18 cellular contexts compared by ENCODE assay signal in the genomic region with DNA sequence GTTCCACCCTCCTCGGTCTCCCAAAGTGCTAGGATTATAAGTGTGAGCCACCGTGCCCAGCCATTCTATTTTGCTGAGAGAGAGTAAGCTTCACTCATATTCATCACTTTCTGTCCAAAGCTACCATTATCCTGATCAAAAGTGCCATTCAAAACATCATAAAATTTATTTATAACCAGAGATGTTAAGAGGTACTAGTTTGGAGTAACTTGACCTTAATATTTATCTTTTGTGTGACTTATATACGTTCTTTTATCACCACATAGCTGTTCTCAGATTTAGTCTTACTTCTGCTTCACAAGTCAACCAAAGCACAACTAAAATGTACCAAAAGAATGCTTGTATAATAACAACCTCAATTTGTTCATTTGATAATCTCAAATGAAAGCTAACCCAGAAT. TPM values are rescaled to one million over a fixed set of nuclear protein-coding genes. Genes with fewer than 3 reads are reported as not detected.
DNase-seq lines count a peak whose midpoint lies in the region; ATAC-seq and TF ChIP-seq lines count a peak whose summit lies in the region.
"Had no signal": no experiment of that assay in that cellular context is flagged by ENCODE, and none has a peak within 500 bp of the region (broad histone marks: within the 10 kb centered on the region; RNA-seq: fewer than 3 reads in every experiment).

No MANE protein-coding gene starts in this region.

- H3K56ac ChIP-seq in IMR-90 (ENCODE audit: extremely low read depth, insufficient read depth, low read length) (no peak overlapping the region), H9 (ENCODE audit: insufficient read length, low read depth, low read length) (no peak overlapping the region)

- H3K4me1 Mint-ChIP-seq in CD4-positive, alpha-beta T cell (ENCODE audit: low read depth): peaks cover 80% of the 10 kb centered on the region
- H3K4me1 Mint-ChIP-seq in effector memory CD8-positive, alpha-beta T cell (ENCODE audit: low read depth in 2 of 2): peaks cover 50 to 68% of the 10 kb centered on the region in 2 donors
- peaks cover 7 to 17% of the 10 kb centered on the region in 2 experiments; a peak in 3 of 4 replicates for H3K4me1 Mint-ChIP-seq in H9

- TF ChIP-seq POLR2A in IMR-90 (IDR thresholded peaks at IDR 0.05; ENCODE audit: low read depth, low read length) (no peak), gastrocnemius medialis (IDR thresholded peaks at IDR 0.05) (no peak)

- H2AFZ ChIP-seq in IMR-90 (replicated peaks; ENCODE audit: low read length, poor library complexity): no peak overlapping the region
- H2AFZ ChIP-seq in H9 (ENCODE audit: low read length): no peak overlapping the region

- H3K79me1 ChIP-seq in IMR-90 (ENCODE audit: low read depth in 1 of 2, low read length in 2 of 2) (peaks cover 0 to 44% of the 10 kb centered on the region in 2 experiments; a peak in 2 of 4 replicates), H9 (ENCODE audit: insufficient read depth, low read depth, low read length, poor library complexity, severe bottlenecking) (peaks cover 17% of the 10 kb centered on the region)

- H2BK12ac ChIP-seq in H9 (ENCODE audit: insufficient read length, low read depth, low read length): no peak overlapping the region

- H4K91ac ChIP-seq in IMR-90 (ENCODE audit: insufficient read depth, low read depth, low read length) (no peak overlapping the region), H9 (ENCODE audit: insufficient read length, low read depth, low read length) (no peak overlapping the region)

- H3K23me2 ChIP-seq in H9 (ENCODE audit: insufficient read length, low read depth, low read length, poor library complexity, severe bottlenecking): no peaks in the 10 kb centered on the region

- H3K14ac ChIP-seq in IMR-90 (replicated peaks; ENCODE audit: low read depth, low read length): no peak overlapping the region
- H3K14ac ChIP-seq in H9 (ENCODE audit: insufficient read depth, low read length): no peak overlapping the region

- no peaks in the 10 kb centered on the region for H3K27me3 Mint-ChIP-seq in CD4-positive, alpha-beta T cell
- H3K27me3 Mint-ChIP-seq in effector memory CD8-positive, alpha-beta T cell: no peaks in the 10 kb centered on the region
- H3K27me3 Mint-ChIP-seq in H9 (ENCODE audit: low read depth): no peaks in the 10 kb centered on the region

- H2BK5ac ChIP-seq in IMR-90 (ENCODE audit: low read depth, low read length, poor library complexity, severe bottlenecking) (no peak overlapping the region), H9 (ENCODE audit: insufficient read length, low read length) (no peak overlapping the region)

- H3K4me3 Mint-ChIP-seq in CD4-positive, alpha-beta T cell: no peak overlapping the region
- peak overlapping the region; percentile 31 to 63 for H3K4me3 Mint-ChIP-seq in effector memory CD8-positive, alpha-beta T cell
- no peak overlapping the region for H3K4me3 Mint-ChIP-seq in H9

- no peaks in the 10 kb centered on the region for H3K9me3 ChIP-seq in CD4-positive, alpha-beta T cell (ENCODE audit: control insufficient read depth, low read length)
- H3K9me3 ChIP-seq in IMR-90 (ENCODE audit: control insufficient read depth, insufficient read depth, low read length): no peaks in the 10 kb centered on the region
- no peaks in the 10 kb centered on the region for H3K9me3 ChIP-seq in gastrocnemius medialis
- H3K9me3 ChIP-seq in H9 (ENCODE audit: control insufficient read depth, low read depth, low read length): no peaks in the 10 kb centered on the region
- H3K9me3 ChIP-seq: SJCRH30 had no signal

- no peak overlapping the region for H2AK9ac ChIP-seq in IMR-90 (replicated peaks; ENCODE audit: low read depth, low read length, poor library complexity)

- TF ChIP-seq CTCF in CD4-positive, alpha-beta T cell (IDR thresholded peaks at IDR 0.05): no peak
- TF ChIP-seq CTCF in IMR-90 (conservative IDR thresholded peaks at IDR 0.05; ENCODE audit: low read depth, low read length): no peak
- TF ChIP-seq CTCF in gastrocnemius medialis (IDR thresholded peaks at IDR 0.05 in 4 of 5, conservative IDR thresholded peaks at IDR 0.05 in 1 of 5): no peak
- TF ChIP-seq CTCF in H9 (conservative IDR thresholded peaks at IDR 0.05): no peak

- no peak for DNase-seq in CD4-positive, alpha-beta T cell
- DNase-seq in IMR-90 (no peak), gastrocnemius medialis (no peak), NCI-H1436 treated with DMSO at 0.1 percent for 48 hours (lab: John Stamatoyannopoulos, UW) (no peak), H4 (ENCODE audit: low spot score) (no peak), H9 (no peak)
- no peak for DNase-seq in effector memory CD8-positive, alpha-beta T cell
- DNase-seq: DMS 273 treated with DMSO at 0.1 percent for 48 hours, H7, Karpas-422, MM.1S, NCI-H1105 treated with DMSO at 0.1 percent for 48 hours, NCI-H187 treated with DMSO at 0.1 percent for 48 hours, NCI-H2171, NCI-H446 treated with DMSO at 0.1 percent for 48 hours, RPMI8226, SJCRH30 had no signal

- H3K9ac ChIP-seq in IMR-90 (ENCODE audit: low read depth, low read length): no peak overlapping the region
- H3K9ac ChIP-seq in H9 (ENCODE audit: extremely low read depth, insufficient read length, low read length): no peak overlapping the region

- peak overlapping the region; percentile 62 for H3K27ac Mint-ChIP-seq in CD4-positive, alpha-beta T cell
- H3K27ac Mint-ChIP-seq in effector memory CD8-positive, alpha-beta T cell: peak overlapping the region; percentile 32 to 86
- peak overlapping the region in 1 of 3 experiments; percentile 49; a peak in 1 of 7 replicates for H3K27ac Mint-ChIP-seq in H9

- H3K27me3 ChIP-seq in CD4-positive, alpha-beta T cell (ENCODE audit: control insufficient read depth, insufficient read depth, low read length): no peaks in the 10 kb centered on the region
- H3K27me3 ChIP-seq in IMR-90 (ENCODE audit: control insufficient read depth, insufficient read depth, low read length) (no peaks in the 10 kb centered on the region), gastrocnemius medialis (no peaks in the 10 kb centered on the region), H9 (ENCODE audit: insufficient read depth, low read length) (no peaks in the 10 kb centered on the region)
- H3K27me3 ChIP-seq: SJCRH30 had no signal

- H3K4me2 ChIP-seq in IMR-90 (ENCODE audit: low read depth, low read length) (no peak overlapping the region), H9 (ENCODE audit: insufficient read depth, insufficient read length, low read length) (no peak overlapping the region)

- no peak overlapping the region for H2BK20ac ChIP-seq in IMR-90 (ENCODE audit: low read depth, low read length)
- H2BK20ac ChIP-seq in H9 (ENCODE audit: low read depth, low read length, poor library complexity, severe bottlenecking): no peak overlapping the region

- H3K79me2 ChIP-seq in H9 (ENCODE audit: insufficient read depth, low read length): peaks cover 49% of the 10 kb centered on the region; the same call in 1 of the 2 replicates

- H4K8ac ChIP-seq in IMR-90 (ENCODE audit: low read depth in 2 of 2, low read length in 2 of 2) (no peak overlapping the region), H9 (replicated peaks; ENCODE audit: insufficient read length, low read depth, low read length) (no peak overlapping the region)

- no peak overlapping the region for H3K18ac ChIP-seq in IMR-90 (ENCODE audit: low read depth, low read length)
- H3K18ac ChIP-seq in H9 (ENCODE audit: insufficient read length, low read depth, low read length): no peak overlapping the region

- H3K4me1 ChIP-seq in IMR-90 (ENCODE audit: control insufficient read depth, insufficient read depth, low read length): peaks cover 11% of the 10 kb centered on the region
- peaks cover 76 to 84% of the 10 kb centered on the region in 2 donors for H3K4me1 ChIP-seq in gastrocnemius medialis
- no peaks in the 10 kb centered on the region; the same call in 1 of the 2 replicates for H3K4me1 ChIP-seq in H9 (ENCODE audit: insufficient read depth, low read length)
- H3K4me1 ChIP-seq: SJCRH30 had no signal

- in situ Hi-C loops in IMR-90 (cut with MboI; ENCODE audit: low sequenced_read_pairs): no loop called here
- in situ Hi-C loops in gastrocnemius medialis (cut with MboI; ENCODE audit: low sequenced_read_pairs in 4 of 4): no loop called here

- H2BK120ac ChIP-seq in IMR-90 (ENCODE audit: low read depth, low read length) (no peak overlapping the region), H9 (ENCODE audit: low read depth, low read length, poor library complexity, severe bottlenecking) (no peak overlapping the region)

- dilution Hi-C loops in IMR-90 (cut with HindIII; ENCODE audit: low sequenced_read_pairs, unreplicated experiment): no loop called here

- WGBS in IMR-90 (ENCODE audit: extremely low coverage in 2 of 2, insufficient read length in 1 of 2), 2 experiments: no CpG with 5 or more reads among the region's 3 CpGs
- WGBS in H9 (ENCODE audit: extremely low coverage, insufficient read length, low lambda C conversion rate): no CpG with 5 or more reads among the region's 3 CpGs

- H3K9me3 Mint-ChIP-seq in CD4-positive, alpha-beta T cell: no peaks in the 10 kb centered on the region
- H3K9me3 Mint-ChIP-seq in effector memory CD8-positive, alpha-beta T cell: no peaks in the 10 kb centered on the region
- no peaks in the 10 kb centered on the region for H3K9me3 Mint-ChIP-seq in H9

- peaks cover 53% of the 10 kb centered on the region for H3K36me3 Mint-ChIP-seq in CD4-positive, alpha-beta T cell (ENCODE audit: low read depth)
- H3K36me3 Mint-ChIP-seq in effector memory CD8-positive, alpha-beta T cell (ENCODE audit: insufficient read depth): peaks cover 44% of the 10 kb centered on the region
- peaks cover 9 to 31% (median 25%) of the 10 kb centered on the region in 3 experiments; a peak in 6 of 7 replicates for H3K36me3 Mint-ChIP-seq in H9 (ENCODE audit: insufficient read depth in 1 of 3, low read depth in 3 of 3)

- H2AK5ac ChIP-seq in IMR-90 (ENCODE audit: low read depth, low read length) (no peak overlapping the region), H9 (ENCODE audit: insufficient read length, low read length) (no peak overlapping the region)

- POLR2A ChIA-PET in CD4-positive, alpha-beta T cell (lab: Charles Lee): interaction anchor here (1.6 to 2.6 kb wide), 2 partner anchors 16 to 18 kb away, joined by 8 to 10 read pairs; a partner anchor contains a TSS
- POLR2A ChIA-PET in IMR-90 (lab: Charles Lee; ENCODE audit: unreplicated experiment): no interaction called here

- CTCF ChIA-PET in CD4-positive, alpha-beta T cell (lab: Charles Lee): interaction anchor here (1.2 kb wide), 1 partner anchor 19 kb away, joined by 3 read pairs; no protein-coding TSS in a partner anchor
- CTCF ChIA-PET in IMR-90 (lab: Yijun Ruan, JAX): interaction anchor here (0.7 to 1.3 kb wide), 2 partner anchors 16 to 100 kb away, joined by 3 read pairs; no protein-coding TSS in a partner anchor

- H3K36me3 ChIP-seq in IMR-90 (ENCODE audit: control insufficient read depth, insufficient read depth, low read length) (peaks cover 6% of the 10 kb centered on the region; the same call in 1 of the 2 replicates), gastrocnemius medialis (peaks cover 0 to 2% of the 10 kb centered on the region in 2 donors)

- H3K23ac ChIP-seq in IMR-90 (ENCODE audit: low read depth, low read length) (no peak overlapping the region), H9 (ENCODE audit: insufficient read length, low read depth, low read length) (no peak overlapping the region)

- H3K9me1 ChIP-seq in IMR-90 (ENCODE audit: insufficient read depth, low read length): peaks cover 8% of the 10 kb centered on the region; the same call in 1 of the 2 replicates

- no peak overlapping the region for H2BK15ac ChIP-seq in IMR-90 (ENCODE audit: low read depth, low read length)
- no peak overlapping the region for H2BK15ac ChIP-seq in H9 (ENCODE audit: low read depth, low read length)

- no peak for TF ChIP-seq RAD21 in IMR-90 (IDR thresholded peaks at IDR 0.05; ENCODE audit: low read length)

- intact Hi-C loops in CD4-positive, alpha-beta T cell (cut with DNase I, micrococcal nuclease): no loop called here
- intact Hi-C loops in IMR-90 (cut with micrococcal nuclease): no loop called here
- intact Hi-C loops in gastrocnemius medialis (cut with DNase I; ENCODE audit: low total_unique reads): no loop called here

- H4K20me1 ChIP-seq in IMR-90 (ENCODE audit: insufficient read depth, low read length) (peaks cover 85% of the 10 kb centered on the region), H9 (ENCODE audit: control insufficient read depth, insufficient read depth, insufficient read length) (no peaks in the 10 kb centered on the region)

- no peak for ATAC-seq in CD4-positive, alpha-beta T cell (ENCODE audit: poor library complexity)
- ATAC-seq in IMR-90 (ENCODE audit: low read depth) (no peak), gastrocnemius medialis (no peak)
- ATAC-seq in effector memory CD8-positive, alpha-beta T cell (replicated peaks): no peak
- ATAC-seq: HepG2 had no signal

- H3K4me3 ChIP-seq in IMR-90 (ENCODE audit: insufficient read depth, low read depth, low read length) (no peak overlapping the region), gastrocnemius medialis (no peak overlapping the region)
- H3K4me3 ChIP-seq: SJCRH30 had no signal

- H3K4ac ChIP-seq in IMR-90 (ENCODE audit: low read depth, low read length): no peak overlapping the region
- H3K4ac ChIP-seq in H9 (ENCODE audit: low read depth, low read length): no peak overlapping the region

- BruUV-seq in IMR-90 (replicated peaks; lab: Mats Ljungman, UMichigan): no TSS peak

- H3K27ac ChIP-seq in CD4-positive, alpha-beta T cell (ENCODE audit: low read depth, low read length): no peak overlapping the region
- H3K27ac ChIP-seq in IMR-90 (ENCODE audit: insufficient read depth, low read length): peak overlapping the region; percentile 47; the same call in 1 of the 2 replicates
- peak overlapping the region in 3 of 4 donors; percentile 94 to 99 (median 95) for H3K27ac ChIP-seq in gastrocnemius medialis
- H3K27ac ChIP-seq in H9 (ENCODE audit: insufficient read length, low read depth, low read length): no peak overlapping the region
- H3K27ac ChIP-seq: SJCRH30 had no signal

- H3T11ph ChIP-seq in H9 (ENCODE audit: low read length): no peak overlapping the region

- H4K5ac ChIP-seq in IMR-90 (ENCODE audit: low read depth, low read length): no peak overlapping the region
- no peak overlapping the region for H4K5ac ChIP-seq in H9 (ENCODE audit: insufficient read length, low read depth, low read length)

RNA-seq across cellular contexts. Expression of a gene that starts 18.1 kb away (rescaled TPM):
- total RNA-seq in CD4-positive, alpha-beta T cell: 10 to 100 TPM; 91.0 to 92.5 TPM
- total RNA-seq in IMR-90 (2012; rRNA removed) (7.9 and 10.8 TPM in 2 replicates), gastrocnemius medialis (10 to 100 TPM; 25.6 to 44.5 (median 33.1) TPM), H9 (2021) (75.7 and 75.9 TPM in 2 replicates)
- 25.1 and 26.6 TPM in 2 replicates for polyA plus RNA-seq in IMR-90 (2012; rRNA removed)
- polyA plus RNA-seq in IMR-90 (2012; cell fraction: cytosol; rRNA removed): 28.5 and 28.7 TPM in 2 replicates
- 18.3 and 20.4 TPM in 2 replicates for polyA plus RNA-seq in IMR-90 (2012; cell fraction: nucleus; rRNA removed; ENCODE audit: low replicate concordance)
- total RNA-seq in H4 (2014; rRNA removed; shearing (Covaris generic)): 10.1 and 10.7 TPM in 2 replicates

Comparison
In these comparisons a context has a peak if more than half of its experiments do, and no peak if none do; other contexts are left out.
1. H3K27ac ChIP-seq: peak in IMR-90 (single experiment) and gastrocnemius medialis (3 of 4); none in CD4-positive, alpha-beta T cell (single experiment) and H9 (single experiment).
2. H3K4me3 Mint-ChIP-seq: peak in effector memory CD8-positive, alpha-beta T cell (2 of 2); none in CD4-positive, alpha-beta T cell (single experiment) and H9 (0 of 2).